8 cellular contexts compared by ENCODE assay signal in genomic region chr11:120335596-120335927, GRCh38. TPM values are rescaled to one million over a fixed set of nuclear protein-coding genes. Genes with fewer than 3 reads are reported as not detected.
DNase-seq lines count a peak whose midpoint lies in the region; ATAC-seq and TF ChIP-seq lines count a peak whose summit lies in the region.

No MANE protein-coding gene starts in this region.

- H3K27me3 ChIP-seq in BLaER1 (peaks cover 41% of the 10 kb centered on the region), HUES6 (ENCODE audit: control insufficient read depth, insufficient read depth, low read length) (no peaks in the 10 kb centered on the region), heart left ventricle (peaks cover 0 to 44% (median 0%) of the 10 kb centered on the region in 9 donors)

- no peak for DNase-seq in activated CD8-positive, alpha-beta T cell treated with anti-CD3 and anti-CD28 coated beads for 36 hours
- DNase-seq in heart left ventricle (no peak), retinal pigment epithelial cell (ENCODE audit: low read depth) (no peak), amniotic stem cell (lab: John Stamatoyannopoulos, UW) (no peak)

- no peak for TF ChIP-seq POLR2A in heart left ventricle (IDR thresholded peaks at IDR 0.05)

- POLR2A ChIA-PET in activated CD8-positive, alpha-beta T cell treated with anti-CD3 and anti-CD28 coated beads for 36 hours (lab: Charles Lee): interaction anchor here (1.2 kb wide), 1 partner anchor 96 kb away, joined by 3 read pairs; no protein-coding TSS in a partner anchor

- 0 to 1% (median 0%) methylated on average over 11 to 18 of the region's 18 CpGs for WGBS in heart left ventricle, 4 donors

- peak overlapping the region; percentile 86 for H3K4me2 ChIP-seq in BLaER1

- peaks cover 81% of the 10 kb centered on the region for H4K20me1 ChIP-seq in BLaER1

- H3K27me3 Mint-ChIP-seq in activated CD8-positive, alpha-beta T cell treated with anti-CD3 and anti-CD28 coated beads for 36 hours: peaks cover 42% of the 10 kb centered on the region

- peak overlapping the region; percentile 58 for H3K4me3 Mint-ChIP-seq in activated CD8-positive, alpha-beta T cell treated with anti-CD3 and anti-CD28 coated beads for 36 hours

- H3K4me1 ChIP-seq in BLaER1: peaks cover 35% of the 10 kb centered on the region
- peaks cover 19% of the 10 kb centered on the region for H3K4me1 ChIP-seq in HUES6 (ENCODE audit: control insufficient read depth, insufficient read depth, low read length)
- H3K4me1 ChIP-seq in heart left ventricle: peaks cover 3 to 66% (median 44%) of the 10 kb centered on the region in 12 donors

- H3K27ac ChIP-seq in BLaER1 (peak overlapping the region; percentile 86), HUES6 (ENCODE audit: low read depth, low read length) (peak overlapping the region; percentile 85), heart left ventricle (peak overlapping the region; percentile 91 to 100 (median 98))

- ATAC-seq in GM19395 (IDR thresholded peaks at IDR 0.05; ENCODE audit: unreplicated experiment) (peak; percentile 21), heart left ventricle (peak in 3 of 4 donors; percentile 1 to 13 (median 13)), esophagus mucosa (no peak)
- peak; percentile 45 for ATAC-seq in activated CD8-positive, alpha-beta T cell treated with anti-CD3 and anti-CD28 coated beads for 36 hours

- H3K9ac ChIP-seq in BLaER1 (peak overlapping the region; percentile 87), HUES6 (ENCODE audit: low read length) (peak overlapping the region; percentile 75)

- H3K27ac Mint-ChIP-seq in activated CD8-positive, alpha-beta T cell treated with anti-CD3 and anti-CD28 coated beads for 36 hours: no peak overlapping the region

- H3K4me3 ChIP-seq in BLaER1 (peak overlapping the region; percentile 90), HUES6 (ENCODE audit: low read depth, low read length) (peak overlapping the region; percentile 79), heart left ventricle (peak overlapping the region; percentile 59 to 97 (median 88)), retinal pigment epithelial cell (ENCODE audit: low read length) (peak overlapping the region; percentile 69)

- peaks cover 34% of the 10 kb centered on the region for H3K4me1 Mint-ChIP-seq in activated CD8-positive, alpha-beta T cell treated with anti-CD3 and anti-CD28 coated beads for 36 hours (ENCODE audit: low read depth)

- peaks cover 2% of the 10 kb centered on the region for H3K36me3 Mint-ChIP-seq in activated CD8-positive, alpha-beta T cell treated with anti-CD3 and anti-CD28 coated beads for 36 hours (ENCODE audit: low read depth)

- CTCF ChIA-PET in activated CD8-positive, alpha-beta T cell treated with anti-CD3 and anti-CD28 coated beads for 36 hours (lab: Charles Lee): interaction anchor here (0.6 to 2.9 kb wide), 30 partner anchors 8 to 859 kb away, joined by 3 to 19 read pairs (median 3); partner anchors contain the start of genes GRIK4 and TLCD5

- peaks cover 1% of the 10 kb centered on the region for H3K9me3 Mint-ChIP-seq in activated CD8-positive, alpha-beta T cell treated with anti-CD3 and anti-CD28 coated beads for 36 hours

- peaks cover 27% of the 10 kb centered on the region for H3K36me3 ChIP-seq in BLaER1
- H3K36me3 ChIP-seq in HUES6 (ENCODE audit: control insufficient read depth, insufficient read depth, low read length): peaks cover 13% of the 10 kb centered on the region
- H3K36me3 ChIP-seq in heart left ventricle: peaks cover 0 to 10% (median 3%) of the 10 kb centered on the region in 9 donors

- intact Hi-C loops in activated CD8-positive, alpha-beta T cell treated with anti-CD3 and anti-CD28 coated beads for 36 hours (cut with micrococcal nuclease): loop anchor here (10.0 kb wide), 2 partner anchors 99 to 149 kb away; no protein-coding TSS in a partner anchor
- intact Hi-C loops in heart left ventricle (cut with DNase I): loop anchor here (1.0 to 10.0 kb wide), 11 partner anchors 42 to 859 kb away; no protein-coding TSS in a partner anchor

- no peak for TF ChIP-seq CTCF in activated CD8-positive, alpha-beta T cell treated with anti-CD3 and anti-CD28 coated beads for 36 hours (IDR thresholded peaks at IDR 0.05)
- no peak for TF ChIP-seq CTCF in heart left ventricle (IDR thresholded peaks at IDR 0.05)
- no peak for TF ChIP-seq CTCF in retinal pigment epithelial cell (conservative IDR thresholded peaks at IDR 0.05; ENCODE audit: low read depth, low read length)

- H3K9me3 ChIP-seq in BLaER1 (no peaks in the 10 kb centered on the region), HUES6 (ENCODE audit: control insufficient read depth, insufficient read depth, low read depth, low read length) (no peaks in the 10 kb centered on the region), heart left ventricle (no peaks in the 10 kb centered on the region)

RNA-seq across cellular contexts. Expression of gene ARHGEF12, which starts 0.7 kb away (rescaled TPM):
- 10 to 100 TPM in 1 of 2 experiments, 1 to 10 TPM in 1; 9.6 to 10.2 TPM for total RNA-seq in activated CD8-positive, alpha-beta T cell treated with anti-CD3 and anti-CD28 coated beads for 36 hours
- 100 to 1,000 TPM in 7 of 9 donors, 10 to 100 TPM in 2; 79.3 to 140 (median 114) TPM for total RNA-seq in heart left ventricle
- 10 to 100 TPM; 22.0 to 52.2 TPM for polyA plus RNA-seq in heart left ventricle
- total RNA-seq in esophagus mucosa: 62.7 TPM

RNA-seq across cellular contexts. Expression of gene TLCD5, which starts 10.5 kb away (rescaled TPM):
- total RNA-seq in activated CD8-positive, alpha-beta T cell treated with anti-CD3 and anti-CD28 coated beads for 36 hours: under 1 TPM; 0.36 to 0.83 TPM
- total RNA-seq in heart left ventricle (10 to 100 TPM in 6 of 9 donors, 1 to 10 TPM in 3; 9.4 to 15.0 (median 10.3) TPM), esophagus mucosa (0.48 TPM)
- 10 to 100 TPM in 1 of 2 donors, 1 to 10 TPM in 1; 4.0 to 12.2 TPM for polyA plus RNA-seq in heart left ventricle
